ENCODE assay signal across 1 cellular context in genomic region chr11:132846080-132846479, GRCh38.
TF ChIP-seq lines count a peak whose summit lies in the region.

No MANE protein-coding gene starts in this region.

TF ChIP-seq in WTC11, 78 proteins besides CTCF, POLR2A, EP300 and RAD21 (continued from another document):
- TF ChIP-seq GRHL2 (CRISPR knock-in tag; IDR thresholded peaks at IDR 0.05; ENCODE audit: insufficient replicate concordance, severe bottlenecking) (no peak), TEAD1 (CRISPR knock-in tag; IDR thresholded peaks at IDR 0.05) (no peak), ATF2 (CRISPR knock-in tag; IDR thresholded peaks at IDR 0.05; ENCODE audit: borderline replicate concordance, low read depth) (no peak), SMAD4 (CRISPR knock-in tag; IDR thresholded peaks at IDR 0.05) (no peak), ZNF281 (CRISPR knock-in tag; IDR thresholded peaks at IDR 0.05) (no peak), NR2C2 (CRISPR knock-in tag; IDR thresholded peaks at IDR 0.05) (no peak), ZNF317 (CRISPR knock-in tag; IDR thresholded peaks at IDR 0.05; ENCODE audit: borderline replicate concordance, low read depth) (no peak), ARID4B (CRISPR knock-in tag; IDR thresholded peaks at IDR 0.05; ENCODE audit: borderline replicate concordance) (no peak)
- TF ChIP-seq, protein P1, sequence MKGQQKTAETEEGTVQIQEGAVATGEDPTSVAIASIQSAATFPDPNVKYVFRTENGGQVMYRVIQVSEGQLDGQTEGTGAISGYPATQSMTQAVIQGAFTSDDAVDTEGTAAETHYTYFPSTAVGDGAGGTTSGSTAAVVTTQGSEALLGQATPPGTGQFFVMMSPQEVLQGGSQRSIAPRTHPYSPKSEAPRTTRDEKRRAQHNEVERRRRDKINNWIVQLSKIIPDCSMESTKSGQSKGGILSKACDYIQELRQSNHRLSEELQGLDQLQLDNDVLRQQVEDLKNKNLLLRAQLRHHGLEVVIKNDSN (CRISPR knock-in tag; IDR thresholded peaks at IDR 0.05): no peak
- TF ChIP-seq, protein P2, sequence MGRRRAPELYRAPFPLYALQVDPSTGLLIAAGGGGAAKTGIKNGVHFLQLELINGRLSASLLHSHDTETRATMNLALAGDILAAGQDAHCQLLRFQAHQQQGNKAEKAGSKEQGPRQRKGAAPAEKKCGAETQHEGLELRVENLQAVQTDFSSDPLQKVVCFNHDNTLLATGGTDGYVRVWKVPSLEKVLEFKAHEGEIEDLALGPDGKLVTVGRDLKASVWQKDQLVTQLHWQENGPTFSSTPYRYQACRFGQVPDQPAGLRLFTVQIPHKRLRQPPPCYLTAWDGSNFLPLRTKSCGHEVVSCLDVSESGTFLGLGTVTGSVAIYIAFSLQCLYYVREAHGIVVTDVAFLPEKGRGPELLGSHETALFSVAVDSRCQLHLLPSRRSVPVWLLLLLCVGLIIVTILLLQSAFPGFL (CRISPR knock-in tag; IDR thresholded peaks at IDR 0.05; ENCODE audit: borderline replicate concordance): no peak
- TF ChIP-seq, protein P3, sequence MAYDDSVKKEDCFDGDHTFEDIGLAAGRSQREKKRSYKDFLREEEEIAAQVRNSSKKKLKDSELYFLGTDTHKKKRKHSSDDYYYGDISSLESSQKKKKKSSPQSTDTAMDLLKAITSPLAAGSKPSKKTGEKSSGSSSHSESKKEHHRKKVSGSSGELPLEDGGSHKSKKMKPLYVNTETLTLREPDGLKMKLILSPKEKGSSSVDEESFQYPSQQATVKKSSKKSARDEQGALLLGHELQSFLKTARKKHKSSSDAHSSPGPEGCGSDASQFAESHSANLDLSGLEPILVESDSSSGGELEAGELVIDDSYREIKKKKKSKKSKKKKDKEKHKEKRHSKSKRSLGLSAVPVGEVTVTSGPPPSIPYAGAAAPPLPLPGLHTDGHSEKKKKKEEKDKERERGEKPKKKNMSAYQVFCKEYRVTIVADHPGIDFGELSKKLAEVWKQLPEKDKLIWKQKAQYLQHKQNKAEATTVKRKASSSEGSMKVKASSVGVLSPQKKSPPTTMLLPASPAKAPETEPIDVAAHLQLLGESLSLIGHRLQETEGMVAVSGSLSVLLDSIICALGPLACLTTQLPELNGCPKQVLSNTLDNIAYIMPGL (CRISPR knock-in tag; IDR thresholded peaks at IDR 0.05): no peak
